Comparison of ENCODE assay signal across 10 cellular contexts in the genomic region with DNA sequence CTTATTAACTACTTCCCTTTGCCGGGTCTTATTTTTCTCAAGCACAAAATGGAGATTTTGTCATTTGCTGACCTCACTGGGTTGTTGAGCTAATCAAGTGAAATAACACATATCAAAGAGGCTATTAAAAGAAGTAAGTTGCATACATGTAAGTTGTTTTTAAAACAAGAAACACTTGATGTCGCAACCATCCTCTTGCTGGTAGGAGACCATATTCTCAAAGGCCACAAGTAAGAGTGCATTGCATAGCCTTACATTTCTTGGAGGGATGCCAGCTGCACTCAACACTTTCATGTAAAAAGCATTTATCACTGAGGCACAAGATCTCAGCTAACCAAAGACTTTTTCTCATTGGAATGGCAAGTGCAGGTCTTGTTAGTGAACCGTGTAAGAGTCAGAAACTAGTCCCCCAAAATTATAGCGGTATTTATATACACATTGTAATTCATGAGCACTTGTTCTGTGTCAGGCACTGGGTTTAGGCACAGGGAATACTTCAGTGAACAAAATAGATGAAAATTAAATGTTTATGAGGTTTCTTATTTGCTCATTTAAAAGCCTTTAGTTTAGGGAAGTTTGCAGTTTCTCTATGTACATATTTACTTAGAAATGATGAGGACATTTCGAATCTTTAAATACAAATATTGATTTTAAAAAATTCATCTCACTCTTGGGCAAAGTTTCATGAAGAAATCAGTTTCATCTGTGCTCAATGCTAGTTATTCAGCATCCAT.
A peak's percentile ranks its signal among the peaks of the same experiment; 100 is the strongest.
DNase-seq lines count a peak whose midpoint lies in the region; ATAC-seq and TF ChIP-seq lines count a peak whose summit lies in the region.
"Had no signal": no experiment of that assay in that cellular context is flagged by ENCODE, and none has a peak within 500 bp of the region (broad histone marks: within the 10 kb centered on the region; RNA-seq: fewer than 3 reads in every experiment).

No MANE protein-coding gene starts in this region.

- CTCF ChIA-PET in Panc1 (lab: Charles Lee): interaction anchor here (0.6 kb wide), 1 partner anchor 565 kb away, joined by 3 read pairs; no protein-coding TSS in a partner anchor

- H3K4me1 Mint-ChIP-seq in T-helper 17 cell: peaks cover 7% of the 10 kb centered on the region

- peaks cover 26% of the 10 kb centered on the region for H3K27me3 Mint-ChIP-seq in T-helper 17 cell

- DNase-seq in NCI-H748 (lab: John Stamatoyannopoulos, UW; ENCODE audit: unreplicated experiment) (peak; percentile 16), NCI-H748 treated with DMSO at 0.1 percent for 48 hours (lab: John Stamatoyannopoulos, UW) (no peak), Panc1 (ENCODE audit: low read depth, low spot score) (peak; percentile 18), fibroblast of the aortic adventitia (ENCODE audit: low read depth) (peak; percentile 90), suprapubic skin (ENCODE audit: low spot score in 2 of 2) (no peak), T-helper 17 cell (no peak)

- H3K27ac Mint-ChIP-seq in T-helper 17 cell: no peak overlapping the region

- POLR2A ChIA-PET in Panc1 (lab: Charles Lee): no interaction called here

- no peak for TF ChIP-seq EP300 in suprapubic skin (IDR thresholded peaks at IDR 0.05)

- H3K27me3 ChIP-seq in Panc1 (ENCODE audit: control insufficient read depth, insufficient read depth, low read length) (no peaks in the 10 kb centered on the region), suprapubic skin (no peaks in the 10 kb centered on the region)
- H3K27me3 ChIP-seq: foreskin keratinocyte had no signal

- TF ChIP-seq CTCF in Panc1 (IDR thresholded peaks at IDR 0.05): no peak
- no peak for TF ChIP-seq CTCF in fibroblast of the aortic adventitia (IDR thresholded peaks at IDR 0.05; ENCODE audit: insufficient read depth, low read length)
- TF ChIP-seq CTCF in suprapubic skin (IDR thresholded peaks at IDR 0.05): no peak

- no peak overlapping the region for H3K4me3 Mint-ChIP-seq in T-helper 17 cell

- in situ Hi-C loops in Panc1 (cut with HindIII; ENCODE audit: low pct_unique_long_range_greater_than_20kb, low sequenced_read_pairs): no loop called here

- intact Hi-C loops in Panc1 (cut with micrococcal nuclease; ENCODE audit: unreplicated experiment): no loop called here

- H3K9me3 ChIP-seq in Panc1 (ENCODE audit: control insufficient read depth, insufficient read depth, low read depth, low read length) (no peaks in the 10 kb centered on the region), suprapubic skin (no peaks in the 10 kb centered on the region), T-helper 17 cell (ENCODE audit: control insufficient read depth, low read length, poor library complexity, severe bottlenecking) (no peaks in the 10 kb centered on the region)

- H3K4me3 ChIP-seq in Panc1 (ENCODE audit: low read depth in 2 of 2, low read length in 2 of 2) (no peak overlapping the region), fibroblast of the aortic adventitia (ENCODE audit: low read depth, low read length) (no peak overlapping the region), suprapubic skin (no peak overlapping the region)

- H3K4me1 ChIP-seq in Panc1 (ENCODE audit: control insufficient read depth, insufficient read depth, low read length): peaks cover 11% of the 10 kb centered on the region
- H3K4me1 ChIP-seq in suprapubic skin: peaks cover 8% of the 10 kb centered on the region

- peaks cover 7% of the 10 kb centered on the region for H3K36me3 Mint-ChIP-seq in T-helper 17 cell (ENCODE audit: low read depth)

- WGBS in suprapubic skin: 83% methylated on average over 5 of the region's 5 CpGs

- H3K36me3 ChIP-seq in Panc1 (ENCODE audit: control insufficient read depth, insufficient read depth, low read length) (no peaks in the 10 kb centered on the region), suprapubic skin (no peaks in the 10 kb centered on the region)

- peak overlapping the region; percentile 61; the same call in 1 of the 2 replicates for H3K27ac ChIP-seq in Panc1 (ENCODE audit: low read length)
- peak overlapping the region; percentile 4 for H3K27ac ChIP-seq in suprapubic skin
- H3K27ac ChIP-seq: foreskin keratinocyte, KMS-11 had no signal

- no peak for TF ChIP-seq POLR2A in suprapubic skin (IDR thresholded peaks at IDR 0.05)

- BruUV-seq in Panc1 (replicated peaks; lab: Mats Ljungman, UMichigan): no TSS peak

- ATAC-seq in Panc1: no peak
- no peak for ATAC-seq in T-helper 17 cell
- ATAC-seq in GM18498 (IDR thresholded peaks at IDR 0.05; ENCODE audit: unreplicated experiment): no peak
- no peak for ATAC-seq in GM21515 (IDR thresholded peaks at IDR 0.05; ENCODE audit: unreplicated experiment)

Comparison
In these comparisons a context has a peak if more than half of its experiments do, and no peak if none do; other contexts are left out.
1. DNase-seq: peak in NCI-H748 (single experiment), Panc1 (single experiment) and fibroblast of the aortic adventitia (single experiment); none in NCI-H748 treated with DMSO at 0.1 percent for 48 hours (single experiment), suprapubic skin (0 of 2) and T-helper 17 cell (0 of 3).